In the genomic region with DNA sequence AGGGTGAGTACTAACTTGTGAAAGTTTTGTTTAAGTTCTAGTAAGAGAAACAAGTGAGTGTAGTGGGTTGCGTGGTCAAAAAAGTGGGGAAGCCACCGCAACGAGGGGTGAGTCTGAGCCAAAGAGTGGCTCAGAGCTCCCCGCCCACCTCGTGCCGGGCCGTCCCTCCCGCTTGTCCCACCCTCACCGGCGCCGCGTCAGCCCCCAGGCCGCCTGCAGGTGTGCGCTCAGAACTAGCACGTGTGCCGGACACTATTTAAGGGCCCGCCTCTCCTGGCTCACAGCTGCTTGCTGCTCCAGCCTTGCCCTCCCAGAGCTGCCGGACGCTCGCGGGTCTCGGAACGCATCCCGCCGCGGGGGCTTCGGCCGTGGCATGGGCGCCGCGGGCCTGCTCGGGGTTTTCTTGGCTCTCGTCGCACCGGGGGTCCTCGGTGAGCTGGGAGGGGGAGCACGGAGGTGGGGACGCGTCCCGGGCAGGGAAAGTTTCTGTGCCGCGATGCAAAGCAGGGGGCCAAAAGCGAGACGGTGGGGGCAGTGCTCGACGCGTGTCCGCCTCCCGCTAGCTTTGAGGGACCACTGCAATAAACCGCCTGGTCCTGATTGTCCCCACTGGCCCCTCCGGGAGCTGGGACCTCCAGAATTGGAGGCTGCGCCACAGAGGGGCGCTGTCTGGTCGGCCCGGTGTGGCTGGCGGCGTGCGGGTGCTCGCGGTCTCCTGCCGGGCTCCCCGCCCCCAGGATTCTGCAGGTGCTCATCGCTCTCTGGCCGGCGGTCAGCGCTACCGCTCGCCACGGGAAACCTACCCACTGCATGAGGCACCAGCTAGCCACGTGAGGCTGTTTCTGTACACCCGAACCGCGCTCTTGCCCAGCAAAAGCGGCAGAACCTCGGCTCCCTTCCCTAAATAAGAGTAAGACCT, we compare ENCODE assay signal across 8 cellular contexts. TPM values are rescaled to one million over a fixed set of nuclear protein-coding genes. Genes with fewer than 3 reads are reported as not detected.
DNase-seq lines count a peak whose midpoint lies in the region; ATAC-seq and TF ChIP-seq lines count a peak whose summit lies in the region.

A gene (plus strand): TSS at position 283 of the 919 bp plus-strand sequence. CDS start 91 bp downstream, at position 374.

- no peaks in the 10 kb centered on the region for H3K9me3 ChIP-seq in naive thymus-derived CD4-positive, alpha-beta T cell (ENCODE audit: control insufficient read depth in 2 of 3, low read length in 3 of 3)
- H3K9me3 ChIP-seq in stomach: no peaks in the 10 kb centered on the region

- H3K27ac Mint-ChIP-seq in activated CD8-positive, alpha-beta T cell treated with anti-CD3 and anti-CD28 coated beads for 36 hours: peak within 1 kb of the TSS; percentile 60
- peak within 1 kb of the TSS in 6 of 9 donors; percentile 22 to 81 (median 67) for H3K27ac Mint-ChIP-seq in naive thymus-derived CD4-positive, alpha-beta T cell

- H3K27me3 Mint-ChIP-seq in activated CD8-positive, alpha-beta T cell treated with anti-CD3 and anti-CD28 coated beads for 36 hours: peaks cover 17% of the 10 kb centered on the region
- H3K27me3 Mint-ChIP-seq in naive thymus-derived CD4-positive, alpha-beta T cell: peaks cover 0 to 37% (median 30%) of the 10 kb centered on the region in 5 donors

- peaks cover 11% of the 10 kb centered on the region for H3K4me1 Mint-ChIP-seq in activated CD8-positive, alpha-beta T cell treated with anti-CD3 and anti-CD28 coated beads for 36 hours (ENCODE audit: low read depth)
- H3K4me1 Mint-ChIP-seq in naive thymus-derived CD4-positive, alpha-beta T cell: peaks cover 5 to 16% (median 6%) of the 10 kb centered on the region in 7 donors

- peak within 1 kb of the TSS; percentile 33 for H3K4me3 ChIP-seq in LNCaP clone FGC (ENCODE audit: low read depth, low read length)
- peak within 1 kb of the TSS; percentile 56 for H3K4me3 ChIP-seq in epithelial cell of proximal tubule (ENCODE audit: low read depth, low read length)
- peak within 1 kb of the TSS; percentile 53 for H3K4me3 ChIP-seq in naive thymus-derived CD4-positive, alpha-beta T cell (ENCODE audit: low read length)
- peak within 1 kb of the TSS; percentile 44 to 62 (median 49) for H3K4me3 ChIP-seq in stomach

- CTCF ChIA-PET in activated CD8-positive, alpha-beta T cell treated with anti-CD3 and anti-CD28 coated beads for 36 hours (lab: Charles Lee): interaction anchor here (0.8 to 3.5 kb wide), 12 partner anchors 9 to 370 kb away, joined by 3 to 22 read pairs (median 4); a partner anchor contains a TSS
- CTCF ChIA-PET in naive thymus-derived CD4-positive, alpha-beta T cell (lab: Charles Lee): interaction anchor here (0.6 to 5.2 kb wide), 7 partner anchors 9 to 879 kb away, joined by 3 to 43 read pairs (median 4); no protein-coding TSS in a partner anchor

- H3K9me3 Mint-ChIP-seq in activated CD8-positive, alpha-beta T cell treated with anti-CD3 and anti-CD28 coated beads for 36 hours: no peaks in the 10 kb centered on the region
- H3K9me3 Mint-ChIP-seq in naive thymus-derived CD4-positive, alpha-beta T cell: no peaks in the 10 kb centered on the region

- 1 to 2% (median 1%) methylated on average over 36 to 75 of the region's 75 CpGs for WGBS in stomach, 5 donors

- H3K36me3 ChIP-seq in naive thymus-derived CD4-positive, alpha-beta T cell (ENCODE audit: control insufficient read depth in 2 of 3, insufficient read depth in 3 of 3, low read length in 3 of 3): no peaks in the 10 kb centered on the region
- no peaks in the 10 kb centered on the region for H3K36me3 ChIP-seq in stomach

- peak within 1 kb of the TSS; percentile 68 for H3K4me3 Mint-ChIP-seq in activated CD8-positive, alpha-beta T cell treated with anti-CD3 and anti-CD28 coated beads for 36 hours
- H3K4me3 Mint-ChIP-seq in naive thymus-derived CD4-positive, alpha-beta T cell: peak within 1 kb of the TSS in 8 of 10 donors; percentile 50 to 90 (median 82)

- TF ChIP-seq POLR2A in stomach (IDR thresholded peaks at IDR 0.05): no peak

- ATAC-seq in GM21723 (IDR thresholded peaks at IDR 0.05; ENCODE audit: unreplicated experiment): peak; percentile 81
- peak; percentile 85 for ATAC-seq in activated CD8-positive, alpha-beta T cell treated with anti-CD3 and anti-CD28 coated beads for 36 hours
- ATAC-seq in naive thymus-derived CD4-positive, alpha-beta T cell: peak; percentile 73

- intact Hi-C loops in activated CD8-positive, alpha-beta T cell treated with anti-CD3 and anti-CD28 coated beads for 36 hours (cut with micrococcal nuclease): loop anchor here (5.0 kb wide), 1 partner anchor 42 kb away; no protein-coding TSS in a partner anchor
- intact Hi-C loops in naive thymus-derived CD4-positive, alpha-beta T cell (cut with micrococcal nuclease): loop anchor here in 1 of 2 donors (1.0 to 2.0 kb wide), 4 partner anchors 9 to 50 kb away; no protein-coding TSS in a partner anchor
- intact Hi-C loops in stomach (cut with DNase I; ENCODE audit: low total_unique reads): no loop called here

- peaks cover 9 to 35% of the 10 kb centered on the region in 2 donors for H3K4me1 ChIP-seq in naive thymus-derived CD4-positive, alpha-beta T cell (ENCODE audit: control insufficient read depth in 2 of 2, insufficient read depth in 2 of 2, low read length in 2 of 2)
- H3K4me1 ChIP-seq in stomach: peaks cover 11 to 18% (median 15%) of the 10 kb centered on the region in 4 donors

- POLR2A ChIA-PET in activated CD8-positive, alpha-beta T cell treated with anti-CD3 and anti-CD28 coated beads for 36 hours (lab: Charles Lee): interaction anchor here (0.8 to 1.7 kb wide), 4 partner anchors 10 to 118 kb away, joined by 3 to 7 read pairs (median 4); no protein-coding TSS in a partner anchor
- POLR2A ChIA-PET in naive thymus-derived CD4-positive, alpha-beta T cell (lab: Charles Lee): interaction anchor here (0.8 to 1.6 kb wide), 4 partner anchors 15 to 133 kb away, joined by 3 to 4 read pairs (median 3); a partner anchor contains a TSS

- peaks cover 0 to 7% of the 10 kb centered on the region in 2 donors for H3K27me3 ChIP-seq in naive thymus-derived CD4-positive, alpha-beta T cell (ENCODE audit: control insufficient read depth in 2 of 2, insufficient read depth in 2 of 2, low read length in 2 of 2)
- peaks cover 0 to 63% (median 21%) of the 10 kb centered on the region in 3 donors for H3K27me3 ChIP-seq in stomach

- H3K36me3 Mint-ChIP-seq in activated CD8-positive, alpha-beta T cell treated with anti-CD3 and anti-CD28 coated beads for 36 hours (ENCODE audit: low read depth): no peaks in the 10 kb centered on the region
- H3K36me3 Mint-ChIP-seq in naive thymus-derived CD4-positive, alpha-beta T cell: no peaks in the 10 kb centered on the region

- TF ChIP-seq EP300 in stomach (IDR thresholded peaks at IDR 0.05): no peak

- DNase-seq in GM10266 (ENCODE audit: extremely low spot score): peak; percentile 64
- DNase-seq in LNCaP clone FGC (ENCODE audit: low read depth): no peak
- DNase-seq in activated CD8-positive, alpha-beta T cell treated with anti-CD3 and anti-CD28 coated beads for 36 hours: peak; percentile 80
- DNase-seq in epithelial cell of proximal tubule (ENCODE audit: low read depth): no peak
- DNase-seq in naive thymus-derived CD4-positive, alpha-beta T cell: peak; percentile 15 to 57 (median 41)
- peak; percentile 58 for DNase-seq in stomach
- no peak for DNase-seq in cortex of kidney (lab: John Stamatoyannopoulos, UW)

- TF ChIP-seq CTCF in GM10266 (IDR thresholded peaks at IDR 0.05; ENCODE audit: control insufficient read depth, insufficient read depth, low read depth, missing control alignments) (peak; percentile 64), LNCaP clone FGC (IDR thresholded peaks at IDR 0.05; ENCODE audit: control insufficient read depth, extremely low read depth, insufficient read depth) (peak; percentile 21; the same call in 1 of the 2 replicates), epithelial cell of proximal tubule (conservative IDR thresholded peaks at IDR 0.05; ENCODE audit: low read depth, low read length) (peak; percentile 28), stomach (IDR thresholded peaks at IDR 0.05) (no peak)
- TF ChIP-seq CTCF in activated CD8-positive, alpha-beta T cell treated with anti-CD3 and anti-CD28 coated beads for 36 hours (IDR thresholded peaks at IDR 0.05): peak; percentile 63

- H3K27ac ChIP-seq in naive thymus-derived CD4-positive, alpha-beta T cell (ENCODE audit: low read depth, low read length): peak within 1 kb of the TSS; percentile 48
- H3K27ac ChIP-seq in stomach: peak within 1 kb of the TSS in 1 of 5 donors; percentile 5

RNA-seq across cellular contexts. Expression of the gene that starts here (rescaled TPM):
- 1 to 10 TPM; 1.9 to 2.1 TPM for total RNA-seq in activated CD8-positive, alpha-beta T cell treated with anti-CD3 and anti-CD28 coated beads for 36 hours
- total RNA-seq in epithelial cell of proximal tubule (0.81 TPM in 1 of 2 replicates, not detected in the other), stomach (under 1 TPM in 2 of 5 donors, not detected in 3; 0.29 to 0.92 TPM)
- total RNA-seq in naive thymus-derived CD4-positive, alpha-beta T cell: 10 to 100 TPM in 1 of 5 experiments, 1 to 10 TPM in 3, not detected in 1; 2.6 to 13.1 (median 3.4) TPM
- polyA plus RNA-seq in naive thymus-derived CD4-positive, alpha-beta T cell: 10 to 100 TPM; 13.3 to 14.5 TPM
- 1 to 10 TPM in 1 of 3 donors, under 1 TPM in 1, not detected in 1; 0.76 to 4.2 TPM for polyA plus RNA-seq in stomach

Comparison
In these comparisons a context has a peak if more than half of its experiments do, and no peak if none do; other contexts are left out.
1. DNase-seq: peak in GM10266 (single experiment), activated CD8-positive, alpha-beta T cell treated with anti-CD3 and anti-CD28 coated beads for 36 hours (single experiment), naive thymus-derived CD4-positive, alpha-beta T cell (9 of 9) and stomach (single experiment); none in LNCaP clone FGC (single experiment), epithelial cell of proximal tubule (single experiment) and cortex of kidney (single experiment).
2. CTCF ChIP-seq: peak in GM10266 (single experiment), LNCaP clone FGC (single experiment), activated CD8-positive, alpha-beta T cell treated with anti-CD3 and anti-CD28 coated beads for 36 hours (single experiment) and epithelial cell of proximal tubule (single experiment); none in stomach (0 of 7).
3. Peak in every context shown above with its lines, with median percentiles within 50 percentile points of each other: ATAC-seq and H3K4me3 ChIP-seq.